1 cellular context compared by ENCODE assay signal in genomic region chr7:29146082-29146706, GRCh38.
TF ChIP-seq lines count a peak whose summit lies in the region.

CPVL (minus strand) TSS chr7:29146537; CDS start chr7:29121061, 25,476 bp downstream.

TF ChIP-seq in HEK293, 187 proteins besides CTCF, POLR2A, EP300 and RAD21 (continued from another document):
- TF ChIP-seq PRDM10 (tag by site-specific recombination; IDR thresholded peaks at IDR 0.05) (peak; percentile 25; the same call in 1 of the 2 replicates), ZNF596 (tag by site-specific recombination; IDR thresholded peaks at IDR 0.05) (no peak), ZNF433 (tag by site-specific recombination; IDR thresholded peaks at IDR 0.05; ENCODE audit: low read depth) (no peak), ELK4 (IDR thresholded peaks at IDR 0.05; ENCODE audit: borderline replicate concordance, low read depth, low read length) (no peak), SALL2 (tag by site-specific recombination; IDR thresholded peaks at IDR 0.05; ENCODE audit: borderline replicate concordance) (no peak), EGR2 (tag by site-specific recombination; IDR thresholded peaks at IDR 0.05; ENCODE audit: low read depth) (no peak; the same call in 1 of the 2 replicates), YY1 (tag by site-specific recombination; IDR thresholded peaks at IDR 0.05) (no peak), ZNF274 (IDR thresholded peaks at IDR 0.05; ENCODE audit: low read length) (no peak), ZNF274 (tag by site-specific recombination; IDR thresholded peaks at IDR 0.05; ENCODE audit: borderline replicate concordance) (no peak), ZBTB17 (tag by site-specific recombination; IDR thresholded peaks at IDR 0.05) (peak; percentile 94), ZBTB48 (tag by site-specific recombination; IDR thresholded peaks at IDR 0.05) (peak; percentile 98), ZNF132 (tag by site-specific recombination; IDR thresholded peaks at IDR 0.05; ENCODE audit: borderline replicate concordance) (no peak), SETDB1 (IDR thresholded peaks at IDR 0.05; ENCODE audit: insufficient read length, low read length) (no peak), BCL11B (tag by site-specific recombination; IDR thresholded peaks at IDR 0.05; ENCODE audit: low read depth) (no peak), GLI2 (tag by site-specific recombination; IDR thresholded peaks at IDR 0.05; ENCODE audit: borderline replicate concordance, low read depth) (no peak), ZNF155 (tag by site-specific recombination; IDR thresholded peaks at IDR 0.05) (no peak), ZNF211 (tag by site-specific recombination; IDR thresholded peaks at IDR 0.05; ENCODE audit: low read depth) (no peak), ZXDB (tag by site-specific recombination; IDR thresholded peaks at IDR 0.05) (0 out of 2 replicates have a peak, but pooled peaks have one; percentile 23), ZNF747 (tag by site-specific recombination; IDR thresholded peaks at IDR 0.05) (no peak), SCRT1 (tag by site-specific recombination; IDR thresholded peaks at IDR 0.05; ENCODE audit: borderline replicate concordance) (no peak), ZNF677 (tag by site-specific recombination; IDR thresholded peaks at IDR 0.05) (no peak), ZNF544 (tag by site-specific recombination; IDR thresholded peaks at IDR 0.05) (no peak), HOXA7 (CRISPR knock-in tag; IDR thresholded peaks at IDR 0.05; ENCODE audit: borderline replicate concordance) (no peak), ZNF280C (tag by site-specific recombination; IDR thresholded peaks at IDR 0.05) (no peak), ZNF311 (tag by site-specific recombination; IDR thresholded peaks at IDR 0.05; ENCODE audit: borderline replicate concordance) (no peak), ZNF112 (tag by site-specific recombination; IDR thresholded peaks at IDR 0.05) (no peak), ZNF248 (tag by site-specific recombination; IDR thresholded peaks at IDR 0.05) (no peak), IKZF3 (tag by site-specific recombination; IDR thresholded peaks at IDR 0.05) (no peak), ZNF660 (tag by site-specific recombination; IDR thresholded peaks at IDR 0.05) (peak; percentile 62; the same call in 1 of the 2 replicates), ZNF426 (tag by site-specific recombination; IDR thresholded peaks at IDR 0.05) (no peak), FEZF1 (tag by site-specific recombination; IDR thresholded peaks at IDR 0.05) (no peak), ZFP37 (tag by site-specific recombination; IDR thresholded peaks at IDR 0.05) (no peak), ZNF202 (tag by site-specific recombination; IDR thresholded peaks at IDR 0.05; ENCODE audit: borderline replicate concordance) (no peak), HOXD13 (CRISPR knock-in tag; IDR thresholded peaks at IDR 0.05; ENCODE audit: borderline replicate concordance) (no peak), ZNF558 (tag by site-specific recombination; IDR thresholded peaks at IDR 0.05) (no peak), ZNF776 (tag by site-specific recombination; IDR thresholded peaks at IDR 0.05; ENCODE audit: borderline replicate concordance) (no peak), ZNF830 (tag by site-specific recombination; IDR thresholded peaks at IDR 0.05; ENCODE audit: low read depth) (no peak)
